ENCODE assay signal across 14 cellular contexts in the genomic region with DNA sequence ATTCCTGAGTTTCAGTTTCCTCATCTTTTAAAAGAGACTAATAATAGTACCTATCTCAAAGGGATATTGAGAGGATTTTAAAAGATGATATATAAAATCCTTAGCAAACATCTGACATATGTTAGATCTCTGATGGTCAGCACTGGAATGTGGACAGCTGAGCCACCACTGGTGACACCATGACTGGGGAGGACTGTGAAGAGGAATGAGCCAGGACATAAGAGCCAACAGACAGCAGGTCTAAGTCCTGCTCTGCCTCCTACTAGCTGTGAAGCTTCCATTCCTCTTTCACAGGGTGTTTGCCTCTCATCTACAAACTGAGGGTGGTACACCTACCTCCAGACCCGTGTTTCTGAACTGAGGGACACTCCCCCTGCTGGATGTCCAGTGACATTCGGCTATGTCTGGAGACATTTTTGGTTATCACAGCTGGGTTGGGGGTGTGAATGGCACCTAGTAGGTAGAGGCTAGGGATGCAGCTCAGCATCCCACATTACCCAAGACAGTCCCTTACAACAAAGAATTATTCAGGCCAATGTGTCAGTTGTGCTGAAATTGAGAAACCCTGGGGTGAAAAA.
A peak's percentile ranks its signal among the peaks of the same experiment; 100 is the strongest.
DNase-seq lines count a peak whose midpoint lies in the region; ATAC-seq and TF ChIP-seq lines count a peak whose summit lies in the region.
"Had no signal": no experiment of that assay in that cellular context is flagged by ENCODE, and none has a peak within 500 bp of the region (broad histone marks: within the 10 kb centered on the region; RNA-seq: fewer than 3 reads in every experiment).

No MANE protein-coding gene starts in this region.

- H3K27me3 ChIP-seq in upper lobe of left lung: no peaks in the 10 kb centered on the region
- H3K27me3 ChIP-seq: transverse colon had no signal

- WGBS in upper lobe of left lung, 2 donors: 50 to 70% methylated on average over 2 of the region's 2 CpGs

- TF ChIP-seq POLR2A in upper lobe of left lung (IDR thresholded peaks at IDR 0.05): no peak

- peak; percentile 19 for ATAC-seq in activated CD4-positive, alpha-beta T cell treated with anti-CD3 and anti-CD28 coated beads for 36 hours
- ATAC-seq in sciatic nerve: peak; percentile 18
- no peak for ATAC-seq in upper lobe of left lung (ENCODE audit: low FRiP score in 2 of 2)

- no peaks in the 10 kb centered on the region for H3K36me3 ChIP-seq in upper lobe of left lung
- H3K36me3 ChIP-seq: transverse colon had no signal

- H3K27ac ChIP-seq in upper lobe of left lung: no peak overlapping the region
- H3K27ac ChIP-seq: RWPE1, transverse colon had no signal

- no peaks in the 10 kb centered on the region for H3K9me3 ChIP-seq in upper lobe of left lung
- H3K9me3 ChIP-seq: transverse colon had no signal

- in situ Hi-C loops in KBM-7 (cut with MboI; ENCODE audit: low pct_unique_long_range_greater_than_20kb, low sequenced_read_pairs) (no loop called here), astrocyte of the cerebellum (cut with HindIII; ENCODE audit: low sequenced_read_pairs) (no loop called here)

- no peak for TF ChIP-seq EP300 in upper lobe of left lung (IDR thresholded peaks at IDR 0.05)

- H3K36me3 Mint-ChIP-seq in activated CD4-positive, alpha-beta T cell treated with anti-CD3 and anti-CD28 coated beads for 36 hours (ENCODE audit: low read depth): no peaks in the 10 kb centered on the region

- H3K4me3 ChIP-seq in astrocyte of the cerebellum (ENCODE audit: low read depth, low read length) (no peak overlapping the region), upper lobe of left lung (no peak overlapping the region)
- H3K4me3 ChIP-seq: transverse colon had no signal

- H3K27me3 Mint-ChIP-seq in activated CD4-positive, alpha-beta T cell treated with anti-CD3 and anti-CD28 coated beads for 36 hours: no peaks in the 10 kb centered on the region
- H3K27me3 Mint-ChIP-seq: activated CD4-positive, alpha-beta T cell treated with anti-CD3 and anti-CD28 coated beads, Interleukin-2, amount 10 ng/mL, durations not matched to agents 7 days and 5 days had no signal

- H3K4me1 ChIP-seq in upper lobe of left lung: peaks cover 0 to 6% (median 6%) of the 10 kb centered on the region in 4 donors

- CTCF ChIA-PET in activated CD4-positive, alpha-beta T cell treated with anti-CD3 and anti-CD28 coated beads for 36 hours (lab: Charles Lee): interaction anchor here (0.7 to 1.8 kb wide), 5 partner anchors 9 to 280 kb away, joined by 3 to 7 read pairs (median 4); no protein-coding TSS in a partner anchor

- intact Hi-C loops in activated CD4-positive, alpha-beta T cell treated with anti-CD3 and anti-CD28 coated beads for 36 hours (cut with DNase I, micrococcal nuclease): no loop called here
- intact Hi-C loops in sciatic nerve (cut with DNase I): no loop called here

- peaks cover 28% of the 10 kb centered on the region for H3K4me1 Mint-ChIP-seq in activated CD4-positive, alpha-beta T cell treated with anti-CD3 and anti-CD28 coated beads for 36 hours
- H3K4me1 Mint-ChIP-seq: B cell had no signal

- TF ChIP-seq CTCF in astrocyte of the cerebellum (IDR thresholded peaks at IDR 0.05; ENCODE audit: low read depth, low read length, missing control alignments) (peak; percentile 10), upper lobe of left lung (IDR thresholded peaks at IDR 0.05) (no peak)

- DNase-seq in activated CD4-positive, alpha-beta T cell treated with anti-CD3 and anti-CD28 coated beads for 36 hours: peak; percentile 33
- DNase-seq in activated CD4-positive, alpha-beta T cell treated with anti-CD3 and anti-CD28 coated beads for 1 hour: no peak
- peak; percentile 37 for DNase-seq in KBM-7
- no peak for DNase-seq in astrocyte of the cerebellum (ENCODE audit: low read depth)
- no peak for DNase-seq in sciatic nerve (ENCODE audit: low spot score)
- DNase-seq in hypothalamus (lab: John Stamatoyannopoulos, UW): no peak
- no peak for DNase-seq in upper lobe of left lung
- DNase-seq in NCI-H226: no peak
- DNase-seq: activated CD4-positive, alpha-beta T cell treated with anti-CD3 and anti-CD28 coated beads, Interleukin-2, amount 10 ng/mL, durations not matched to agents 7 days and 5 days; NCI-H1436 treated with DMSO at 0.1 percent for 48 hours; stimulated activated CD4-positive, alpha-beta T cell treated with anti-CD3 and anti-CD28 coated beads, Interleukin-4, amount 100 ng/mL, for 24 hours; transverse colon had no signal

- no peak overlapping the region for H3K27ac Mint-ChIP-seq in activated CD4-positive, alpha-beta T cell treated with anti-CD3 and anti-CD28 coated beads for 36 hours
- H3K27ac Mint-ChIP-seq: activated CD4-positive, alpha-beta T cell treated with anti-CD3 and anti-CD28 coated beads, Interleukin-2, amount 10 ng/mL, durations not matched to agents 7 days and 5 days; B cell had no signal

- H3K4me3 Mint-ChIP-seq in activated CD4-positive, alpha-beta T cell treated with anti-CD3 and anti-CD28 coated beads for 36 hours: no peak overlapping the region
- H3K4me3 Mint-ChIP-seq: activated CD4-positive, alpha-beta T cell treated with anti-CD3 and anti-CD28 coated beads, Interleukin-2, amount 10 ng/mL, durations not matched to agents 7 days and 5 days; B cell had no signal

- POLR2A ChIA-PET in activated CD4-positive, alpha-beta T cell treated with anti-CD3 and anti-CD28 coated beads for 36 hours (lab: Charles Lee): no interaction called here

- H3K9me3 Mint-ChIP-seq in activated CD4-positive, alpha-beta T cell treated with anti-CD3 and anti-CD28 coated beads for 36 hours (ENCODE audit: low read depth): no peaks in the 10 kb centered on the region

Comparison
In these comparisons a context has a peak if more than half of its experiments do, and no peak if none do; other contexts are left out.
1. DNase-seq: peak in activated CD4-positive, alpha-beta T cell treated with anti-CD3 and anti-CD28 coated beads for 36 hours (single experiment) and KBM-7 (single experiment); none in activated CD4-positive, alpha-beta T cell treated with anti-CD3 and anti-CD28 coated beads for 1 hour (single experiment), astrocyte of the cerebellum (single experiment), sciatic nerve (single experiment), hypothalamus (0 of 51), upper lobe of left lung (0 of 2) and NCI-H226 (single experiment).
2. ATAC-seq: peak in activated CD4-positive, alpha-beta T cell treated with anti-CD3 and anti-CD28 coated beads for 36 hours (single experiment) and sciatic nerve (single experiment); none in upper lobe of left lung (0 of 2).